In the genomic region with DNA sequence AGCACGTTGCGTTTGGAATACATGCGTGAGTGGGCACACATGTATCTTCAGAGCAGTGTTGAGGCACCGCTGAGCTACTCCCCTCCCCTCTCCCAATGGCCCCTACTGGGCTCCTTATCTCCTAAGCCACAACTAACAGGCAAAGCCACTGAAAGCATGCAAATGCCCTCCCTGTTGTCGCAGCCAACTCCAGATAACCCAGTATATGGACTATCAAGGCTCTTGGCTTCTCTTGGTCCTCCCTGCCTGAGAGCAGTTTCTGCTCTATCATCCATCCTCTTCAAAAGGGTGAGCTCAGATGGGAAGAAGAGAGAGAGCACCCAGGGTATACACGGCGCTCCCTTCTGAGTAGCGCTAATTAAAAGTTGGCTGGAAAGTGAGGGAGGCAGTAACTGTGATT, we compare ENCODE assay signal across 1 cellular context.
TF ChIP-seq lines count a peak whose summit lies in the region.

No MANE protein-coding gene starts in this region.

TF ChIP-seq in K562, 482 proteins besides CTCF, POLR2A, EP300 and RAD21 (continued from another document and continues in another):
- TF ChIP-seq, protein P1, sequence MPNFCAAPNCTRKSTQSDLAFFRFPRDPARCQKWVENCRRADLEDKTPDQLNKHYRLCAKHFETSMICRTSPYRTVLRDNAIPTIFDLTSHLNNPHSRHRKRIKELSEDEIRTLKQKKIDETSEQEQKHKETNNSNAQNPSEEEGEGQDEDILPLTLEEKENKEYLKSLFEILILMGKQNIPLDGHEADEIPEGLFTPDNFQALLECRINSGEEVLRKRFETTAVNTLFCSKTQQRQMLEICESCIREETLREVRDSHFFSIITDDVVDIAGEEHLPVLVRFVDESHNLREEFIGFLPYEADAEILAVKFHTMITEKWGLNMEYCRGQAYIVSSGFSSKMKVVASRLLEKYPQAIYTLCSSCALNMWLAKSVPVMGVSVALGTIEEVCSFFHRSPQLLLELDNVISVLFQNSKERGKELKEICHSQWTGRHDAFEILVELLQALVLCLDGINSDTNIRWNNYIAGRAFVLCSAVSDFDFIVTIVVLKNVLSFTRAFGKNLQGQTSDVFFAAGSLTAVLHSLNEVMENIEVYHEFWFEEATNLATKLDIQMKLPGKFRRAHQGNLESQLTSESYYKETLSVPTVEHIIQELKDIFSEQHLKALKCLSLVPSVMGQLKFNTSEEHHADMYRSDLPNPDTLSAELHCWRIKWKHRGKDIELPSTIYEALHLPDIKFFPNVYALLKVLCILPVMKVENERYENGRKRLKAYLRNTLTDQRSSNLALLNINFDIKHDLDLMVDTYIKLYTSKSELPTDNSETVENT (CRISPR knock-in tag; IDR thresholded peaks at IDR 0.05): no peak
- TF ChIP-seq OTX1 (CRISPR knock-in tag; IDR thresholded peaks at IDR 0.05): no peak
- TF ChIP-seq HIVEP1 (CRISPR knock-in tag; IDR thresholded peaks at IDR 0.05): no peak
- TF ChIP-seq ZBTB1 (CRISPR knock-in tag; IDR thresholded peaks at IDR 0.05; ENCODE audit: borderline replicate concordance, low read depth): no peak
- TF ChIP-seq FOXK2 (conservative IDR thresholded peaks at IDR 0.05 in 1 of 2, IDR thresholded peaks at IDR 0.05 in 1 of 2; ENCODE audit: low read depth in 2 of 2): no peak
- no peak for TF ChIP-seq ZNF41 (CRISPR knock-in tag; conservative IDR thresholded peaks at IDR 0.05)
- no peak for TF ChIP-seq KHSRP (IDR thresholded peaks at IDR 0.05)
- TF ChIP-seq TRIM28 (IDR thresholded peaks at IDR 0.05): no peak
- no peak for TF ChIP-seq ZNF3 (CRISPR knock-in tag; IDR thresholded peaks at IDR 0.05)
- TF ChIP-seq, protein P2, sequence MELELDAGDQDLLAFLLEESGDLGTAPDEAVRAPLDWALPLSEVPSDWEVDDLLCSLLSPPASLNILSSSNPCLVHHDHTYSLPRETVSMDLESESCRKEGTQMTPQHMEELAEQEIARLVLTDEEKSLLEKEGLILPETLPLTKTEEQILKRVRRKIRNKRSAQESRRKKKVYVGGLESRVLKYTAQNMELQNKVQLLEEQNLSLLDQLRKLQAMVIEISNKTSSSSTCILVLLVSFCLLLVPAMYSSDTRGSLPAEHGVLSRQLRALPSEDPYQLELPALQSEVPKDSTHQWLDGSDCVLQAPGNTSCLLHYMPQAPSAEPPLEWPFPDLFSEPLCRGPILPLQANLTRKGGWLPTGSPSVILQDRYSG (tag; conservative IDR thresholded peaks at IDR 0.05; ENCODE audit: low read depth): no peak
- peak; percentile 73 for TF ChIP-seq KLF16 (IDR thresholded peaks at IDR 0.05)
- TF ChIP-seq XRCC4 (IDR thresholded peaks at IDR 0.05; ENCODE audit: extremely low read depth, insufficient read depth, insufficient read length): no peak
- TF ChIP-seq SMARCB1 (IDR thresholded peaks at IDR 0.05; ENCODE audit: insufficient read length, low read depth): no peak
- TF ChIP-seq KAT7 (CRISPR knock-in tag; IDR thresholded peaks at IDR 0.05; ENCODE audit: borderline replicate concordance): no peak
- TF ChIP-seq NFIC (IDR thresholded peaks at IDR 0.05): peak; percentile 42
- TF ChIP-seq SMAD2 (IDR thresholded peaks at IDR 0.05; ENCODE audit: low read depth, low read length): no peak
- no peak for TF ChIP-seq ZFP36 (IDR thresholded peaks at IDR 0.05; ENCODE audit: low read depth, low read length, partially characterized antibody)
- TF ChIP-seq, protein P3, sequence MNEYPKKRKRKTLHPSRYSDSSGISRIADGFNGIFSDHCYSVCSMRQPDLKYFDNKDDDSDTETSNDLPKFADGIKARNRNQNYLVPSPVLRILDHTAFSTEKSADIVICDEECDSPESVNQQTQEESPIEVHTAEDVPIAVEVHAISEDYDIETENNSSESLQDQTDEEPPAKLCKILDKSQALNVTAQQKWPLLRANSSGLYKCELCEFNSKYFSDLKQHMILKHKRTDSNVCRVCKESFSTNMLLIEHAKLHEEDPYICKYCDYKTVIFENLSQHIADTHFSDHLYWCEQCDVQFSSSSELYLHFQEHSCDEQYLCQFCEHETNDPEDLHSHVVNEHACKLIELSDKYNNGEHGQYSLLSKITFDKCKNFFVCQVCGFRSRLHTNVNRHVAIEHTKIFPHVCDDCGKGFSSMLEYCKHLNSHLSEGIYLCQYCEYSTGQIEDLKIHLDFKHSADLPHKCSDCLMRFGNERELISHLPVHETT (CRISPR knock-in tag; conservative IDR thresholded peaks at IDR 0.05 in 1 of 2, IDR thresholded peaks at IDR 0.05 in 1 of 2): no peak
- no peak for TF ChIP-seq KAT2B (IDR thresholded peaks at IDR 0.05; ENCODE audit: low read depth, low read length)
- TF ChIP-seq ZNF121 (CRISPR knock-in tag; conservative IDR thresholded peaks at IDR 0.05): no peak
- TF ChIP-seq TAF7 (tag; IDR thresholded peaks at IDR 0.05): no peak
- peak; percentile 53; the same call in 1 of the 2 replicates for TF ChIP-seq NFE2 (IDR thresholded peaks at IDR 0.05; ENCODE audit: low read depth)
- TF ChIP-seq ZNF263 (CRISPR knock-in tag; IDR thresholded peaks at IDR 0.05; ENCODE audit: borderline replicate concordance): no peak
- TF ChIP-seq ZNF212 (CRISPR knock-in tag; IDR thresholded peaks at IDR 0.05): no peak
- no peak for TF ChIP-seq RUNX1 (IDR thresholded peaks at IDR 0.05; ENCODE audit: low read depth)
- TF ChIP-seq, protein P4, sequence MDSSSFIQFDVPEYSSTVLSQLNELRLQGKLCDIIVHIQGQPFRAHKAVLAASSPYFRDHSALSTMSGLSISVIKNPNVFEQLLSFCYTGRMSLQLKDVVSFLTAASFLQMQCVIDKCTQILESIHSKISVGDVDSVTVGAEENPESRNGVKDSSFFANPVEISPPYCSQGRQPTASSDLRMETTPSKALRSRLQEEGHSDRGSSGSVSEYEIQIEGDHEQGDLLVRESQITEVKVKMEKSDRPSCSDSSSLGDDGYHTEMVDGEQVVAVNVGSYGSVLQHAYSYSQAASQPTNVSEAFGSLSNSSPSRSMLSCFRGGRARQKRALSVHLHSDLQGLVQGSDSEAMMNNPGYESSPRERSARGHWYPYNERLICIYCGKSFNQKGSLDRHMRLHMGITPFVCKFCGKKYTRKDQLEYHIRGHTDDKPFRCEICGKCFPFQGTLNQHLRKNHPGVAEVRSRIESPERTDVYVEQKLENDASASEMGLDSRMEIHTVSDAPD (CRISPR knock-in tag; IDR thresholded peaks at IDR 0.05): no peak
- TF ChIP-seq, protein P5, sequence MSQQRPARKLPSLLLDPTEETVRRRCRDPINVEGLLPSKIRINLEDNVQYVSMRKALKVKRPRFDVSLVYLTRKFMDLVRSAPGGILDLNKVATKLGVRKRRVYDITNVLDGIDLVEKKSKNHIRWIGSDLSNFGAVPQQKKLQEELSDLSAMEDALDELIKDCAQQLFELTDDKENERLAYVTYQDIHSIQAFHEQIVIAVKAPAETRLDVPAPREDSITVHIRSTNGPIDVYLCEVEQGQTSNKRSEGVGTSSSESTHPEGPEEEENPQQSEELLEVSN (IDR thresholded peaks at IDR 0.05; ENCODE audit: borderline replicate concordance in 1 of 2, extremely low read depth in 1 of 2, insufficient read depth in 1 of 2, insufficient read length in 1 of 2, low read depth in 1 of 2, low read length in 1 of 2, poor library complexity in 1 of 2, severe bottlenecking in 1 of 2): no peak
- TF ChIP-seq FOS (IDR thresholded peaks at IDR 0.05; ENCODE audit: extremely low read depth, insufficient read length): no peak
- TF ChIP-seq, protein P6, sequence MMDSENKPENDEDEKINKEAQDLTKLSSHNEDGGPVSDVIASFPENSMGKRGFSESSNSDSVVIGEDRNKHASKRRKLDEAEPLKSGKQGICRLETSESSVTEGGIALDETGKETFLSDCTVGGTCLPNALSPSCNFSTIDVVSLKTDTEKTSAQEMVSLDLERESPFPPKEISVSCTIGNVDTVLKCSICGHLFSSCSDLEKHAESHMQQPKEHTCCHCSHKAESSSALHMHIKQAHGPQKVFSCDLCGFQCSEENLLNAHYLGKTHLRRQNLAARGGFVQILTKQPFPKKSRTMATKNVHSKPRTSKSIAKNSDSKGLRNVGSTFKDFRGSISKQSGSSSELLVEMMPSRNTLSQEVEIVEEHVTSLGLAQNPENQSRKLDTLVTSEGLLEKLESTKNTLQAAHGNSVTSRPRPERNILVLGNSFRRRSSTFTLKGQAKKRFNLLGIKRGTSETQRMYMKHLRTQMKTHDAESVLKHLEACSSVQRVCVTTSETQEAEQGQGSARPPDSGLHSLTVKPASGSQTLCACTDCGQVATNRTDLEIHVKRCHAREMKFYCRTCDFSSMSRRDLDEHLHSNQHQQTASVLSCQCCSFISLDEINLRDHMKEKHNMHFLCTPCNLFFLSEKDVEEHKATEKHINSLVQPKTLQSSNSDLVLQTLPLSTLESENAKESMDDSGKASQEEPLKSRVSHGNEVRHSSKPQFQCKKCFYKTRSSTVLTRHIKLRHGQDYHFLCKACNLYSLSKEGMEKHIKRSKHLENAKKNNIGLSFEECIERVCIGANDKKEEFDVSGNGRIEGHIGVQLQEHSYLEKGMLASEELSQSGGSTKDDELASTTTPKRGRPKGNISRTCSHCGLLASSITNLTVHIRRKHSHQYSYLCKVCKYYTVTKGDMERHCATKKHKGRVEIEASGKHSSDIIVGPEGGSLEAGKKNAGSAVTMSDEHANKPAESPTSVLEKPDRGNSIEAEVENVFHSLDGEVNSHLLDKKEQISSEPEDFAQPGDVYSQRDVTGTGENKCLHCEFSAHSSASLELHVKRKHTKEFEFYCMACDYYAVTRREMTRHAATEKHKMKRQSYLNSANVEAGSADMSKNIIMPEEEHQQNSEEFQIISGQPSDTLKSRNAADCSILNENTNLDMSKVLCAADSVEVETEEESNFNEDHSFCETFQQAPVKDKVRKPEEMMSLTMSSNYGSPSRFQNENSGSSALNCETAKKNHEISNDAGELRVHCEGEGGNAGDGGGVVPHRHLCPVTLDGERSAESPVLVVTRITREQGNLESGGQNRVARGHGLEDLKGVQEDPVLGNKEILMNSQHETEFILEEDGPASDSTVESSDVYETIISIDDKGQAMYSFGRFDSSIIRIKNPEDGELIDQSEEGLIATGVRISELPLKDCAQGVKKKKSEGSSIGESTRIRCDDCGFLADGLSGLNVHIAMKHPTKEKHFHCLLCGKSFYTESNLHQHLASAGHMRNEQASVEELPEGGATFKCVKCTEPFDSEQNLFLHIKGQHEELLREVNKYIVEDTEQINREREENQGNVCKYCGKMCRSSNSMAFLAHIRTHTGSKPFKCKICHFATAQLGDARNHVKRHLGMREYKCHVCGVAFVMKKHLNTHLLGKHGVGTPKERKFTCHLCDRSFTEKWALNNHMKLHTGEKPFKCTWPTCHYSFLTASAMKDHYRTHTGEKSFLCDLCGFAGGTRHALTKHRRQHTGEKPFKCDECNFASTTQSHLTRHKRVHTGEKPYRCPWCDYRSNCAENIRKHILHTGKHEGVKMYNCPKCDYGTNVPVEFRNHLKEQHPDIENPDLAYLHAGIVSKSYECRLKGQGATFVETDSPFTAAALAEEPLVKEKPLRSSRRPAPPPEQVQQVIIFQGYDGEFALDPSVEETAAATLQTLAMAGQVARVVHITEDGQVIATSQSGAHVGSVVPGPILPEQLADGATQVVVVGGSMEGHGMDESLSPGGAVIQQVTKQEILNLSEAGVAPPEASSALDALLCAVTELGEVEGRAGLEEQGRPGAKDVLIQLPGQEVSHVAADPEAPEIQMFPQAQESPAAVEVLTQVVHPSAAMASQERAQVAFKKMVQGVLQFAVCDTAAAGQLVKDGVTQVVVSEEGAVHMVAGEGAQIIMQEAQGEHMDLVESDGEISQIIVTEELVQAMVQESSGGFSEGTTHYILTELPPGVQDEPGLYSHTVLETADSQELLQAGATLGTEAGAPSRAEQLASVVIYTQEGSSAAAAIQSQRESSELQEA (IDR thresholded peaks at IDR 0.05; ENCODE audit: low read depth): no peak
- no peak for TF ChIP-seq ZNF224 (CRISPR knock-in tag; IDR thresholded peaks at IDR 0.05)
- no peak for TF ChIP-seq CAMTA2 (CRISPR knock-in tag; conservative IDR thresholded peaks at IDR 0.05)
- no peak for TF ChIP-seq PPARD (CRISPR knock-in tag; IDR thresholded peaks at IDR 0.05)
- no peak for TF ChIP-seq ARNT (IDR thresholded peaks at IDR 0.05)
- TF ChIP-seq HMG20B (CRISPR knock-in tag; IDR thresholded peaks at IDR 0.05): no peak
- TF ChIP-seq, protein P7, sequence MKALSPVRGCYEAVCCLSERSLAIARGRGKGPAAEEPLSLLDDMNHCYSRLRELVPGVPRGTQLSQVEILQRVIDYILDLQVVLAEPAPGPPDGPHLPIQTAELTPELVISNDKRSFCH (CRISPR knock-in tag; IDR thresholded peaks at IDR 0.05): no peak
- TF ChIP-seq, protein P7 (tag; IDR thresholded peaks at IDR 0.05): no peak
- TF ChIP-seq CHCHD3 (CRISPR knock-in tag; IDR thresholded peaks at IDR 0.05): no peak
- no peak for TF ChIP-seq EWSR1 (IDR thresholded peaks at IDR 0.05; ENCODE audit: borderline replicate concordance, low read depth, partially characterized antibody)
- no peak for TF ChIP-seq NR2C2 (CRISPR knock-in tag; IDR thresholded peaks at IDR 0.05)
- no peak for TF ChIP-seq NR2C2 (tag; IDR thresholded peaks at IDR 0.05)
- TF ChIP-seq, protein P8, sequence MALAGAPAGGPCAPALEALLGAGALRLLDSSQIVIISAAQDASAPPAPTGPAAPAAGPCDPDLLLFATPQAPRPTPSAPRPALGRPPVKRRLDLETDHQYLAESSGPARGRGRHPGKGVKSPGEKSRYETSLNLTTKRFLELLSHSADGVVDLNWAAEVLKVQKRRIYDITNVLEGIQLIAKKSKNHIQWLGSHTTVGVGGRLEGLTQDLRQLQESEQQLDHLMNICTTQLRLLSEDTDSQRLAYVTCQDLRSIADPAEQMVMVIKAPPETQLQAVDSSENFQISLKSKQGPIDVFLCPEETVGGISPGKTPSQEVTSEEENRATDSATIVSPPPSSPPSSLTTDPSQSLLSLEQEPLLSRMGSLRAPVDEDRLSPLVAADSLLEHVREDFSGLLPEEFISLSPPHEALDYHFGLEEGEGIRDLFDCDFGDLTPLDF (CRISPR knock-in tag; IDR thresholded peaks at IDR 0.05): no peak
- no peak for TF ChIP-seq TAF1 (IDR thresholded peaks at IDR 0.05; ENCODE audit: control insufficient read depth, extremely low read depth, insufficient read depth, low read length, severe bottlenecking)
